17 cellular contexts compared by ENCODE assay signal in genomic region chr2:3034856-3035255, GRCh38.
"Had no signal": no experiment of that assay in that cellular context is flagged by ENCODE, and none has a peak within 500 bp of the region (broad histone marks: within the 10 kb centered on the region; RNA-seq: fewer than 3 reads in every experiment).

No MANE protein-coding gene starts in this region.

- H3K4me1 Mint-ChIP-seq: activated CD4-positive, alpha-beta T cell treated with anti-CD3 and anti-CD28 coated beads, Interleukin-2, amount 10 ng/mL, durations not matched to agents 24 days and 14 days; activated naive CD4-positive, alpha-beta T cell treated with anti-CD3 and anti-CD28 coated beads, Interleukin-2, amount 10 ng/mL, durations not matched to agents 7 days and 5 days; central memory CD8-positive, alpha-beta T cell had no signal

- H3K36me3 Mint-ChIP-seq: activated naive CD4-positive, alpha-beta T cell treated with anti-CD3 and anti-CD28 coated beads, Interleukin-2, amount 10 ng/mL, durations not matched to agents 7 days and 5 days had no signal

- H3K27me3 Mint-ChIP-seq: activated CD4-positive, alpha-beta T cell treated with anti-CD3 and anti-CD28 coated beads, Interleukin-2, amount 10 ng/mL, durations not matched to agents 24 days and 14 days; dendritic cell treated with granulocyte-macrophage colony-stimulating factor and Interleukin-4, amounts not matched to agents 40 ng/mL and 50 ng/mL, for 4 days; stimulated activated naive CD8-positive, alpha-beta T cell treated with anti-CD3 and anti-CD28 coated beads, Interleukin-15, Interleukin-2, amounts not matched to agents 100 ng/mL and 50 ng/mL, for 24 hours had no signal

- H3K27ac Mint-ChIP-seq: activated CD4-positive, alpha-beta T cell treated with anti-CD3 and anti-CD28 coated beads, Interleukin-2, amount 10 ng/mL, durations not matched to agents 24 days and 14 days; activated naive CD4-positive, alpha-beta T cell treated with anti-CD3 and anti-CD28 coated beads, Interleukin-2, amount 10 ng/mL, durations not matched to agents 7 days and 5 days; activated T-helper 2 cell treated with anti-CD3 and anti-CD28 coated beads, Interferon-gamma antibody, Interleukin-2, Interleukin-4, amounts not matched to agents 10 μg/mL and 5 μg/mL and 100 μg/mL, durations not matched to agents 14 hours and 24 hours and 36 hours; dendritic cell treated with granulocyte-macrophage colony-stimulating factor and Interleukin-4, amounts not matched to agents 40 ng/mL and 50 ng/mL, for 4 days; effector memory CD8-positive, alpha-beta T cell; stimulated activated naive CD8-positive, alpha-beta T cell treated with anti-CD3 and anti-CD28 coated beads, Interleukin-15, Interleukin-2, amounts not matched to agents 100 ng/mL and 50 ng/mL, for 24 hours had no signal

- H2AFZ ChIP-seq: hepatocyte had no signal

- H3K4me2 ChIP-seq: hepatocyte had no signal

- H3K9me3 ChIP-seq: body of pancreas, psoas muscle, right lobe of liver, testis had no signal

- H3K4me3 Mint-ChIP-seq: activated CD4-positive, alpha-beta T cell treated with anti-CD3 and anti-CD28 coated beads, Interleukin-2, amount 10 ng/mL, durations not matched to agents 24 days and 14 days; activated naive CD4-positive, alpha-beta T cell treated with anti-CD3 and anti-CD28 coated beads, Interleukin-2, amount 10 ng/mL, durations not matched to agents 7 days and 5 days; central memory CD8-positive, alpha-beta T cell; dendritic cell treated with granulocyte-macrophage colony-stimulating factor and Interleukin-4, amounts not matched to agents 40 ng/mL and 50 ng/mL, for 4 days; effector memory CD8-positive, alpha-beta T cell; stimulated activated naive CD8-positive, alpha-beta T cell treated with anti-CD3 and anti-CD28 coated beads, Interleukin-15, Interleukin-2, amounts not matched to agents 100 ng/mL and 50 ng/mL, for 24 hours had no signal

- H3K4me1 ChIP-seq: body of pancreas, psoas muscle, right lobe of liver, testis had no signal

- H3K27me3 ChIP-seq: body of pancreas, hepatocyte, right lobe of liver, testis had no signal

- H3K36me3 ChIP-seq: right lobe of liver had no signal

- H3K79me2 ChIP-seq: hepatocyte had no signal

- ATAC-seq: body of pancreas; effector memory CD8-positive, alpha-beta T cell; left ventricle myocardium superior; psoas muscle had no signal

- DNase-seq: activated CD4-positive, alpha-beta T cell treated with anti-CD3 and anti-CD28 coated beads, Interleukin-2, amount 10 ng/mL, durations not matched to agents 24 days and 14 days; activated CD8-positive, alpha-beta memory T cell treated with anti-CD3 and anti-CD28 coated beads for 24 hours; activated naive CD4-positive, alpha-beta T cell treated with anti-CD3 and anti-CD28 coated beads, Interleukin-2, amount 10 ng/mL, durations not matched to agents 7 days and 5 days; body of pancreas; effector memory CD8-positive, alpha-beta T cell; kidney; left ventricle myocardium superior; nucleus accumbens; psoas muscle; T-helper 1 cell; testis had no signal

- H3K27ac ChIP-seq: body of pancreas, hepatocyte, psoas muscle, right lobe of liver, testis had no signal

- H3K9me3 Mint-ChIP-seq: activated CD4-positive, alpha-beta T cell treated with anti-CD3 and anti-CD28 coated beads, Interleukin-2, amount 10 ng/mL, durations not matched to agents 24 days and 14 days; activated naive CD4-positive, alpha-beta T cell treated with anti-CD3 and anti-CD28 coated beads, Interleukin-2, amount 10 ng/mL, durations not matched to agents 7 days and 5 days; activated T-helper 2 cell treated with anti-CD3 and anti-CD28 coated beads, Interferon-gamma antibody, Interleukin-2, Interleukin-4, amounts not matched to agents 10 μg/mL and 5 μg/mL and 100 μg/mL, durations not matched to agents 14 hours and 24 hours and 36 hours; central memory CD8-positive, alpha-beta T cell; stimulated activated naive CD8-positive, alpha-beta T cell treated with anti-CD3 and anti-CD28 coated beads, Interleukin-15, Interleukin-2, amounts not matched to agents 100 ng/mL and 50 ng/mL, for 24 hours had no signal

- H3K4me3 ChIP-seq: body of pancreas, hepatocyte, psoas muscle, right lobe of liver, testis had no signal
